In genomic region chr6:72724545-72724944, GRCh38 we compare ENCODE assay signal across 10 cellular contexts.
DNase-seq lines count a peak whose midpoint lies in the region; ATAC-seq and TF ChIP-seq lines count a peak whose summit lies in the region.
"Had no signal": no experiment of that assay in that cellular context is flagged by ENCODE, and none has a peak within 500 bp of the region (broad histone marks: within the 10 kb centered on the region; RNA-seq: fewer than 3 reads in every experiment).

No MANE protein-coding gene starts in this region.

- H4K8ac ChIP-seq in mesenchymal stem cell (ENCODE audit: low read length), result no peak overlapping the region

- H2BK15ac ChIP-seq in mesenchymal stem cell (ENCODE audit: low read depth, poor library complexity, severe bottlenecking), result no peak overlapping the region

- H4K91ac ChIP-seq in mesenchymal stem cell (ENCODE audit: low read length), result no peak overlapping the region

- H2BK5ac ChIP-seq in mesenchymal stem cell (ENCODE audit: low read depth, low read length, poor library complexity, severe bottlenecking), result no peak overlapping the region

- H3K9ac ChIP-seq in mesenchymal stem cell (ENCODE audit: low read length), result no peak overlapping the region

- BruUV-seq in A673 (replicated peaks; lab: Mats Ljungman, UMichigan), result no TSS peak

- CTCF ChIA-PET in A673 (lab: Charles Lee), result no interaction called here

- intact Hi-C loops in A673 (cut with micrococcal nuclease; ENCODE audit: unreplicated experiment), result no loop called here

- ATAC-seq in GM19468 (IDR thresholded peaks at IDR 0.05; ENCODE audit: extremely low read depth, unreplicated experiment), result peak; percentile 86
- ATAC-seq in HG03064 (IDR thresholded peaks at IDR 0.05; ENCODE audit: low read depth, unreplicated experiment), result peak; percentile 83
- ATAC-seq: gastrocnemius medialis had no signal

- TF ChIP-seq CTCF in GM10266 (IDR thresholded peaks at IDR 0.05; ENCODE audit: control insufficient read depth, insufficient read depth, low read depth, missing control alignments), result no peak
- no peak for TF ChIP-seq CTCF in astrocyte of the cerebellum (IDR thresholded peaks at IDR 0.05; ENCODE audit: low read depth, low read length, missing control alignments)
- TF ChIP-seq CTCF in A673 (conservative IDR thresholded peaks at IDR 0.05; ENCODE audit: low read depth, low read length), result no peak

- H3K79me1 ChIP-seq in mesenchymal stem cell (replicated peaks; ENCODE audit: low read length, poor library complexity, severe bottlenecking), result no peaks in the 10 kb centered on the region

- H3K4me1 ChIP-seq in A673 (ENCODE audit: insufficient read depth, low read length, poor library complexity, severe bottlenecking), result peaks cover 6% of the 10 kb centered on the region
- no peaks in the 10 kb centered on the region for H3K4me1 ChIP-seq in mesenchymal stem cell (ENCODE audit: control insufficient read depth, insufficient read depth, low read depth, low read length)
- H3K4me1 ChIP-seq: gastrocnemius medialis had no signal

- no peak overlapping the region for H2BK12ac ChIP-seq in mesenchymal stem cell (ENCODE audit: low read length in 2 of 2)

- H3K27ac ChIP-seq in A673 (ENCODE audit: low read depth, low read length, poor library complexity, severe bottlenecking), result no peak overlapping the region
- no peak overlapping the region for H3K27ac ChIP-seq in mesenchymal stem cell (ENCODE audit: low read length, poor library complexity, severe bottlenecking)
- H3K27ac ChIP-seq: gastrocnemius medialis had no signal

- H3K14ac ChIP-seq in mesenchymal stem cell (ENCODE audit: low read length in 2 of 2), result no peak overlapping the region

- H3K9me3 ChIP-seq in A673 (ENCODE audit: low read depth, low read length, poor library complexity, severe bottlenecking) (peaks cover 11% of the 10 kb centered on the region), mesenchymal stem cell (ENCODE audit: control insufficient read depth, low read length) (no peaks in the 10 kb centered on the region)
- H3K9me3 ChIP-seq: gastrocnemius medialis had no signal

- H3K4me2 ChIP-seq in mesenchymal stem cell (ENCODE audit: low read length, poor library complexity, severe bottlenecking), result no peak overlapping the region

- H3K23ac ChIP-seq in mesenchymal stem cell (ENCODE audit: low read length in 2 of 2), result no peak overlapping the region

- H3K36me3 ChIP-seq in A673 (ENCODE audit: insufficient read depth, low read length, poor library complexity, severe bottlenecking) (no peaks in the 10 kb centered on the region), mesenchymal stem cell (ENCODE audit: control insufficient read depth in 1 of 2, insufficient read depth in 2 of 2, low read depth in 1 of 2, low read length in 2 of 2) (no peaks in the 10 kb centered on the region)
- H3K36me3 ChIP-seq: gastrocnemius medialis had no signal

- in situ Hi-C loops in astrocyte of the cerebellum (cut with HindIII; ENCODE audit: low sequenced_read_pairs), result no loop called here

- H2AK5ac ChIP-seq in mesenchymal stem cell (ENCODE audit: low read length, severe bottlenecking), result no peak overlapping the region

- H3K27me3 ChIP-seq in A673 (replicated peaks; ENCODE audit: insufficient read depth, low read depth, low read length, poor library complexity) (no peaks in the 10 kb centered on the region), mesenchymal stem cell (ENCODE audit: control insufficient read depth in 1 of 2, insufficient read depth in 1 of 2, low read length in 2 of 2) (peaks cover 3% of the 10 kb centered on the region in 2 experiments)
- H3K27me3 ChIP-seq: gastrocnemius medialis had no signal

- POLR2A ChIA-PET in A673 (lab: Charles Lee; ENCODE audit: low non-redundant PET), result no interaction called here

- WGBS in mesenchymal stem cell, result 22% methylated on average over 1 of the region's 2 CpGs

- H3K18ac ChIP-seq in mesenchymal stem cell (ENCODE audit: low read depth in 1 of 2, low read length in 2 of 2), result no peak overlapping the region

- no peak overlapping the region for H2AFZ ChIP-seq in mesenchymal stem cell (ENCODE audit: low read depth, low read length)

- DNase-seq in GM10266 (ENCODE audit: extremely low spot score) (peak; percentile 18), astrocyte of the cerebellum (ENCODE audit: low read depth) (peak; percentile 24), GDM1 (lab: John Stamatoyannopoulos, UW) (no peak), A673 (ENCODE audit: low spot score) (no peak), mesenchymal stem cell (no peak), NCI-H2171 (lab: John Stamatoyannopoulos, UW) (no peak)
- DNase-seq: gastrocnemius medialis, NCI-H526 had no signal

- H3K4ac ChIP-seq in mesenchymal stem cell (ENCODE audit: low read depth in 1 of 2, low read length in 2 of 2), result no peak overlapping the region

- no peak overlapping the region for H2BK120ac ChIP-seq in mesenchymal stem cell (ENCODE audit: low read depth, low read length)

- no peak overlapping the region for H3K4me3 ChIP-seq in astrocyte of the cerebellum (ENCODE audit: low read depth, low read length)
- H3K4me3 ChIP-seq in A673 (ENCODE audit: low read depth, low read length, poor library complexity, severe bottlenecking), result no peak overlapping the region
- H3K4me3 ChIP-seq in mesenchymal stem cell (ENCODE audit: insufficient read depth in 1 of 2, low read depth in 1 of 2, low read length in 2 of 2), result no peak overlapping the region
- H3K4me3 ChIP-seq: gastrocnemius medialis had no signal

Comparison
In these comparisons a context has a peak if more than half of its experiments do, and no peak if none do; other contexts are left out.
1. DNase-seq: peak in GM10266 (single experiment) and astrocyte of the cerebellum (single experiment); none in GDM1 (single experiment), A673 (single experiment), mesenchymal stem cell (single experiment) and NCI-H2171 (single experiment).